In genomic region chr2:200860092-200860795, GRCh38 we compare ENCODE assay signal across 8 cellular contexts. TPM values are rescaled to one million over a fixed set of nuclear protein-coding genes. Genes with fewer than 3 reads are reported as not detected.
DNase-seq lines count a peak whose midpoint lies in the region; ATAC-seq and TF ChIP-seq lines count a peak whose summit lies in the region.

No MANE protein-coding gene starts in this region.

- peak overlapping the region in 5 of 12 donors; percentile 3 to 100 (median 100) for H3K27ac ChIP-seq in heart left ventricle

- H3K4me3 Mint-ChIP-seq in chondrocyte (ENCODE audit: unreplicated experiment), result peak overlapping the region; percentile 24
- H3K4me3 Mint-ChIP-seq in type B pancreatic cell, result peak overlapping the region; percentile 76

- no peaks in the 10 kb centered on the region for H3K27me3 ChIP-seq in heart left ventricle

- peaks cover 0 to 68% (median 48%) of the 10 kb centered on the region in 12 donors for H3K4me1 ChIP-seq in heart left ventricle

- TF ChIP-seq CTCF in heart left ventricle (IDR thresholded peaks at IDR 0.05) (no peak), chondrocyte (IDR thresholded peaks at IDR 0.05) (no peak), type B pancreatic cell (conservative IDR thresholded peaks at IDR 0.05) (no peak)

- H3K36me3 Mint-ChIP-seq in chondrocyte (ENCODE audit: low read depth) (peaks cover 45% of the 10 kb centered on the region), type B pancreatic cell (peaks cover 48% of the 10 kb centered on the region)

- H3K9me3 ChIP-seq in heart left ventricle, result no peaks in the 10 kb centered on the region

- H3K9me3 Mint-ChIP-seq in chondrocyte (ENCODE audit: low read depth), result no peaks in the 10 kb centered on the region
- H3K9me3 Mint-ChIP-seq in type B pancreatic cell, result no peaks in the 10 kb centered on the region

- peak overlapping the region in 10 of 12 donors; percentile 69 to 100 (median 97) for H3K4me3 ChIP-seq in heart left ventricle

- ATAC-seq in heart left ventricle (no peak), Right ventricle myocardium inferior (no peak), GM21526 (IDR thresholded peaks at IDR 0.05; ENCODE audit: low FRiP score, unreplicated experiment) (no peak)

- H3K4me1 Mint-ChIP-seq in chondrocyte (ENCODE audit: low read depth), result peaks cover 47% of the 10 kb centered on the region
- peaks cover 21% of the 10 kb centered on the region for H3K4me1 Mint-ChIP-seq in type B pancreatic cell (ENCODE audit: unreplicated experiment)

- H3K36me3 ChIP-seq in heart left ventricle, result peaks cover 0 to 77% (median 59%) of the 10 kb centered on the region in 9 donors

- no peak for TF ChIP-seq POLR2A in heart left ventricle (IDR thresholded peaks at IDR 0.05)

- DNase-seq in heart left ventricle (no peak), Right ventricle myocardium inferior (ENCODE audit: missing footprints) (no peak), chondrocyte (ENCODE audit: low spot score) (no peak), midbrain (lab: John Stamatoyannopoulos, UW) (peak; percentile 24), type B pancreatic cell (ENCODE audit: extremely low spot score, unreplicated experiment) (no peak), NCI-H2196 (lab: John Stamatoyannopoulos, UW; ENCODE audit: unreplicated experiment) (no peak)
- DNase-seq in NK-92 treated with Interleukin-12 subunit alpha and Interleukin-12 subunit beta, amount 100 ng/mL, for 24 hours (lab: John Stamatoyannopoulos, UW), result no peak

- H3K27me3 Mint-ChIP-seq in chondrocyte (ENCODE audit: low read depth) (no peaks in the 10 kb centered on the region), type B pancreatic cell (no peaks in the 10 kb centered on the region)

- 10 to 21% (median 14%) methylated on average over 12 of the region's 12 CpGs for WGBS in heart left ventricle, 4 donors

- H3K27ac Mint-ChIP-seq in chondrocyte (ENCODE audit: unreplicated experiment), result peak overlapping the region; percentile 100
- H3K27ac Mint-ChIP-seq in type B pancreatic cell, result peak overlapping the region; percentile 42

- intact Hi-C loops in heart left ventricle (cut with DNase I), result loop anchor here in 5 of 10 donors (5.0 to 10.0 kb wide), 3 partner anchors 48 to 148 kb away; partner anchors contain the start of gene BZW1 (in 3 of the 5)
- intact Hi-C loops in Right ventricle myocardium inferior (cut with DNase I), result loop anchor here (5.0 kb wide), 2 partner anchors 48 to 148 kb away; partner anchors contain the start of gene BZW1

RNA-seq across cellular contexts. Expression of gene CLK1, which starts 4.2 kb away (rescaled TPM):
- 10 to 100 TPM; 28.6 to 59.5 (median 39.0) TPM for total RNA-seq in heart left ventricle
- 100 to 1,000 TPM in 1 of 2 donors, 10 to 100 TPM in 1; 25.4 to 235 TPM for polyA plus RNA-seq in heart left ventricle
- 46.3 TPM for total RNA-seq in Right ventricle myocardium inferior
- total RNA-seq in chondrocyte, result 46.7 to 66.0 TPM (median 58.4 TPM) in 3 replicates
- 100 and 106 TPM in 2 replicates for total RNA-seq in type B pancreatic cell (ENCODE audit: low replicate concordance)

RNA-seq across cellular contexts. Expression of gene PPIL3, which starts 28.6 kb away (rescaled TPM):
- 10 to 100 TPM; 11.3 to 27.7 (median 22.2) TPM for total RNA-seq in heart left ventricle
- polyA plus RNA-seq in heart left ventricle, result 10 to 100 TPM; 12.3 to 20.8 TPM
- 21.1 TPM for total RNA-seq in Right ventricle myocardium inferior
- total RNA-seq in chondrocyte, result 34.8 to 41.2 TPM (median 37.1 TPM) in 3 replicates
- total RNA-seq in type B pancreatic cell (ENCODE audit: low replicate concordance), result 37.2 and 47.2 TPM in 2 replicates

RNA-seq across cellular contexts. Expression of gene NIF3L1, which starts 28.9 kb away (rescaled TPM):
- total RNA-seq in heart left ventricle (10 to 100 TPM; 16.6 to 27.1 (median 21.6) TPM), Right ventricle myocardium inferior (17.1 TPM), chondrocyte (14.8 to 22.2 TPM (median 17.5 TPM) in 3 replicates), type B pancreatic cell (ENCODE audit: low replicate concordance) (27.4 and 36.3 TPM in 2 replicates)
- 10 to 100 TPM; 12.0 to 43.3 TPM for polyA plus RNA-seq in heart left ventricle

RNA-seq across cellular contexts. Expression of gene BZW1, which starts 48.5 kb away (rescaled TPM):
- total RNA-seq in heart left ventricle (100 to 1,000 TPM in 2 of 9 donors, 10 to 100 TPM in 7; 60.0 to 147 (median 87.3) TPM), Right ventricle myocardium inferior (80.4 TPM), chondrocyte (191 to 201 TPM (median 194 TPM) in 3 replicates), type B pancreatic cell (ENCODE audit: low replicate concordance) (254 and 275 TPM in 2 replicates)
- 100 to 1,000 TPM in 1 of 2 donors, 10 to 100 TPM in 1; 10.7 to 111 TPM for polyA plus RNA-seq in heart left ventricle
